In the genomic region with DNA sequence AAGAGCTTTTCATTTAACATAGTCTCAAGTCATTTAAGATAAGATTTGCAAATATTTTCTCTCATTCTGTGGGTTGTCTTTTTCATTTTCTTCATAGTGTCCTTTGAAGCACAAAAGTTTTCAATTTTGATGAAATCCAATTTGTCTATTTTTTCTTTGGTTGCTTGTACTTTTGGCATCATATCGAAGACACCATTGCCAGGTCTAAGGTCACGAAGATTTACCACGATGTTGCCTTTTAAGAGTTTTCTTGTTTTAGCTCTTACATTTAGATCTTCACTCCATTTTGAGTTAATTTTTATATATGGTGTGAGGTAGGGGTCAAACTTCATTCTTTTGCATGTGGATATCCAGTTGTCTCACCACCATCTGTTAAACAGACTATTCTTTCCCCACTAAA, we compare ENCODE assay signal across 20 cellular contexts. TPM values are rescaled to one million over a fixed set of nuclear protein-coding genes. Genes with fewer than 3 reads are reported as not detected.
DNase-seq lines count a peak whose midpoint lies in the region; ATAC-seq and TF ChIP-seq lines count a peak whose summit lies in the region.
"Had no signal": no experiment of that assay in that cellular context is flagged by ENCODE, and none has a peak within 500 bp of the region (broad histone marks: within the 10 kb centered on the region; RNA-seq: fewer than 3 reads in every experiment).

No MANE protein-coding gene starts in this region.

- H3K4me3 ChIP-seq in coronary artery, result no peak overlapping the region
- H3K4me3 ChIP-seq in rectal smooth muscle tissue (ENCODE audit: low read length), result no peak overlapping the region
- H3K4me3 ChIP-seq in vagina, result no peak overlapping the region
- no peak overlapping the region for H3K4me3 ChIP-seq in body of pancreas
- H3K4me3 ChIP-seq: prostate gland had no signal

- TF ChIP-seq CTCF in RWPE1 (conservative IDR thresholded peaks at IDR 0.05; ENCODE audit: low read depth), result no peak
- no peak for TF ChIP-seq CTCF in coronary artery (IDR thresholded peaks at IDR 0.05)
- TF ChIP-seq CTCF in vagina (IDR thresholded peaks at IDR 0.05), result no peak
- no peak for TF ChIP-seq CTCF in body of pancreas (IDR thresholded peaks at IDR 0.05)

- ATAC-seq in GM18505 (IDR thresholded peaks at IDR 0.05; ENCODE audit: unreplicated experiment) (no peak), body of pancreas (no peak)

- TF ChIP-seq POLR2A in vagina (IDR thresholded peaks at IDR 0.05) (no peak), GM18505 (IDR thresholded peaks at IDR 0.05; ENCODE audit: borderline replicate concordance, extremely low read depth, insufficient read depth, insufficient read length) (no peak), body of pancreas (IDR thresholded peaks at IDR 0.05) (no peak)

- intact Hi-C loops in vagina (cut with DNase I) (loop anchor here (2.0 kb wide), 1 partner anchor 137 kb away; no protein-coding TSS in a partner anchor), body of pancreas (cut with DNase I) (no loop called here)

- no peak overlapping the region for H3K9ac ChIP-seq in rectal smooth muscle tissue (ENCODE audit: low read length)

- POLR2A ChIA-PET in RWPE1 (lab: Yijun Ruan, JAX; ENCODE audit: low non-redundant PET), result no interaction called here

- DNase-seq in RWPE1 (ENCODE audit: low spot score), result no peak
- no peak for DNase-seq in coronary artery (ENCODE audit: low spot score)
- DNase-seq in vagina (ENCODE audit: extremely low spot score in 2 of 2), result no peak
- DNase-seq in activated T-cell treated with anti-CD3 and anti-CD28 coated beads for 4 hours, result no peak
- no peak for DNase-seq in body of pancreas
- DNase-seq: activated CD4-positive, alpha-beta T cell treated with anti-CD3 and anti-CD28 coated beads, Interleukin-2, amount 50 U/mL, for 48 hours; anterior cingulate cortex; BE2C; Caco-2; NCI-H1105; NCI-H524; nephron progenitor cell; T-helper 1 cell had no signal

- no peaks in the 10 kb centered on the region for H3K36me3 ChIP-seq in rectal smooth muscle tissue (ENCODE audit: control insufficient read depth, insufficient read depth, low read length)
- H3K36me3 ChIP-seq in vagina, result no peaks in the 10 kb centered on the region
- no peaks in the 10 kb centered on the region for H3K36me3 ChIP-seq in body of pancreas (replicated peaks in 1 of 2; ENCODE audit: insufficient read depth in 1 of 2, low read depth in 2 of 2)
- H3K36me3 ChIP-seq: BE2C, prostate gland had no signal

- CTCF ChIA-PET in RWPE1 (lab: Yijun Ruan, JAX), result interaction anchor here (0.9 kb wide), 1 partner anchor 131 kb away, joined by 4 read pairs; no protein-coding TSS in a partner anchor

- peaks cover 15% of the 10 kb centered on the region for H3K4me1 ChIP-seq in rectal smooth muscle tissue (ENCODE audit: control insufficient read depth, insufficient read depth, low read length)
- peaks cover 55% of the 10 kb centered on the region for H3K4me1 ChIP-seq in vagina
- peaks cover 15% of the 10 kb centered on the region for H3K4me1 ChIP-seq in body of pancreas
- H3K4me1 ChIP-seq: BE2C, Caco-2 had no signal

- H3K27ac ChIP-seq in RWPE1 (peak overlapping the region; percentile 70; the same call in 1 of the 2 replicates), coronary artery (peak overlapping the region; percentile 87 to 96), rectal smooth muscle tissue (ENCODE audit: low read depth, low read length) (peak overlapping the region; percentile 48), vagina (peak overlapping the region; percentile 62), body of pancreas (no peak overlapping the region)
- H3K27ac ChIP-seq: foreskin keratinocyte, prostate gland, VCaP had no signal

- H3K9me3 ChIP-seq in vagina (no peaks in the 10 kb centered on the region), body of pancreas (peaks cover 0 to 8% (median 0%) of the 10 kb centered on the region in 3 donors)
- H3K9me3 ChIP-seq: BE2C, prostate gland had no signal

- WGBS in body of pancreas, 2 donors, result 83 to 86% methylated on average over 3 of the region's 3 CpGs

- no peaks in the 10 kb centered on the region for H3K27me3 ChIP-seq in rectal smooth muscle tissue (ENCODE audit: control insufficient read depth, insufficient read depth, low read length)
- no peaks in the 10 kb centered on the region for H3K27me3 ChIP-seq in vagina
- H3K27me3 ChIP-seq in body of pancreas, result no peaks in the 10 kb centered on the region
- H3K27me3 ChIP-seq: BE2C had no signal

RNA-seq across cellular contexts. Expression of a gene that starts 34.7 kb away (rescaled TPM):
- not detected for total RNA-seq in vagina
- total RNA-seq in body of pancreas, result not detected
- total RNA-seq: Caco-2, foreskin keratinocyte, HT-29, left cardiac atrium had no signal

RNA-seq across cellular contexts. Expression of a gene that starts 53.3 kb away (rescaled TPM):
- total RNA-seq in vagina, result not detected
- total RNA-seq in body of pancreas, result 1 to 10 TPM; 2.1 to 3.3 TPM

Comparison
In these comparisons a context has a peak if more than half of its experiments do, and no peak if none do; other contexts are left out.
1. H3K27ac ChIP-seq: peak in RWPE1 (single experiment), coronary artery (2 of 2), rectal smooth muscle tissue (single experiment) and vagina (single experiment); none in body of pancreas (0 of 4).